ENCODE assay signal across 8 cellular contexts in genomic region chr9:95048225-95049087, GRCh38.
DNase-seq lines count a peak whose midpoint lies in the region; ATAC-seq and TF ChIP-seq lines count a peak whose summit lies in the region.

No MANE protein-coding gene starts in this region.

- H3K27me3 Mint-ChIP-seq in effector memory CD8-positive, alpha-beta T cell, result peaks cover 8 to 10% of the 10 kb centered on the region in 2 donors

- no peaks in the 10 kb centered on the region for H3K9me3 Mint-ChIP-seq in effector memory CD8-positive, alpha-beta T cell

- H3K27ac Mint-ChIP-seq in effector memory CD8-positive, alpha-beta T cell, result no peak overlapping the region

- no peaks in the 10 kb centered on the region for H3K36me3 ChIP-seq in mucosa of descending colon (ENCODE audit: low read depth)

- peaks cover 17% of the 10 kb centered on the region for H3K4me1 ChIP-seq in mucosa of descending colon (ENCODE audit: low read depth)

- peaks cover 11% of the 10 kb centered on the region for H3K36me3 Mint-ChIP-seq in effector memory CD8-positive, alpha-beta T cell (ENCODE audit: insufficient read depth)

- intact Hi-C loops in mucosa of descending colon (cut with DNase I, micrococcal nuclease), result no loop called here

- DNase-seq in NCI-H524 (lab: John Stamatoyannopoulos, UW), result peak; percentile 35 to 55
- peak; percentile 54 to 59 for DNase-seq in activated CD4-positive, alpha-beta T cell treated with anti-CD3 and anti-CD28 coated beads, Interleukin-2, amount 50 U/mL, for 48 hours
- DNase-seq in effector memory CD8-positive, alpha-beta T cell, result peak; percentile 9 to 27 (median 24)
- peak; percentile 81 to 85 (median 82) for DNase-seq in mucosa of descending colon
- DNase-seq in stimulated activated CD8-positive, alpha-beta memory T cell treated with anti-CD3 and anti-CD28 coated beads, Interleukin-7, amount 100 ng/mL, for 1 hour (ENCODE audit: low read depth in 2 of 2), result peak; percentile 20 to 25
- no peak for DNase-seq in NCI-H1694 (lab: John Stamatoyannopoulos, UW)

- ATAC-seq in HG02678 (IDR thresholded peaks at IDR 0.05; ENCODE audit: unreplicated experiment), result peak; percentile 87
- ATAC-seq in effector memory CD8-positive, alpha-beta T cell (replicated peaks), result peak; percentile 91
- peak; percentile 96 for ATAC-seq in mucosa of descending colon

- H3K4me3 ChIP-seq in GM08714 (ENCODE audit: low read length) (peak overlapping the region; percentile 63; the same call in 1 of the 2 replicates), mucosa of descending colon (peak overlapping the region; percentile 10)

- H3K9me3 ChIP-seq in mucosa of descending colon, result no peaks in the 10 kb centered on the region

- H3K4me1 Mint-ChIP-seq in effector memory CD8-positive, alpha-beta T cell (ENCODE audit: low read depth in 2 of 2), result peaks cover 6% of the 10 kb centered on the region in 2 donors

- no peak for TF ChIP-seq CTCF in mucosa of descending colon (IDR thresholded peaks at IDR 0.05)

- H3K4me3 Mint-ChIP-seq in effector memory CD8-positive, alpha-beta T cell, result peak overlapping the region; percentile 71 to 73
